Comparison of ENCODE assay signal across 25 cellular contexts in the genomic region with DNA sequence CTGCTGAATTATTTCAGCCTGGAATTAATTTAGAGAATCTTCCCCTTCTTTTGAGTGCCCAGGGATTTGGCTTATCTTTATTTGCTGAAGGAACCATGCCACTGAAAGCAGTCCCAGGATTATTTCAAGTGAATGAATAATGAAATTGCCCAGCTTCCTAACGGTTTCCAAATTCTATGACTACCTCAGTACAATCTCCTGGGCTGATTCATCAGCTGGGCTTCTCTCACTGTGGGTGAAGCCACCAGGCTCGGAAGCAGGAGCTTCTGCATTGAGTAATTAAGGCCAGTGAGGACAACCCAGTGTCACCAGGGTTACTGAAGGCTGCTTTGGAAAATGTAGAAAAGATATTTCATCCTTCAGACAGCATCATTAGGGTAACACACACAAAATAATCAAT.
DNase-seq lines count a peak whose midpoint lies in the region; ATAC-seq, FAIRE-seq and TF ChIP-seq lines count a peak whose summit lies in the region.
"Had no signal": no experiment of that assay in that cellular context is flagged by ENCODE, and none has a peak within 500 bp of the region (broad histone marks: within the 10 kb centered on the region; RNA-seq: fewer than 3 reads in every experiment).

No MANE protein-coding gene starts in this region.

- intact Hi-C loops in activated CD4-positive, alpha-beta T cell treated with anti-CD3 and anti-CD28 coated beads for 36 hours (cut with DNase I, micrococcal nuclease): no loop called here

- POLR2A ChIA-PET in activated CD4-positive, alpha-beta T cell treated with anti-CD3 and anti-CD28 coated beads for 36 hours (lab: Charles Lee): no interaction called here

- no peaks in the 10 kb centered on the region for H3K36me3 Mint-ChIP-seq in activated CD4-positive, alpha-beta T cell treated with anti-CD3 and anti-CD28 coated beads for 36 hours (ENCODE audit: low read depth)
- H3K36me3 Mint-ChIP-seq: type B pancreatic cell had no signal

- no peaks in the 10 kb centered on the region for H3K9me3 Mint-ChIP-seq in activated CD4-positive, alpha-beta T cell treated with anti-CD3 and anti-CD28 coated beads for 36 hours (ENCODE audit: low read depth)
- H3K9me3 Mint-ChIP-seq: type B pancreatic cell had no signal

- H3K4me3 Mint-ChIP-seq in activated CD4-positive, alpha-beta T cell treated with anti-CD3 and anti-CD28 coated beads for 36 hours: no peak overlapping the region
- H3K4me3 Mint-ChIP-seq: activated CD8-positive, alpha-beta T cell treated with anti-CD3 and anti-CD28 coated beads, Interleukin-2, amount 10 ng/mL, durations not matched to agents 7 days and 5 days; B cell; nephron progenitor cell; type B pancreatic cell had no signal

- H3K4me3 ChIP-seq in epithelial cell of esophagus (ENCODE audit: low read length): no peak overlapping the region
- H3K4me3 ChIP-seq: K562, prostate gland, stomach had no signal

- H3K27me3 Mint-ChIP-seq in activated CD4-positive, alpha-beta T cell treated with anti-CD3 and anti-CD28 coated beads for 36 hours: no peaks in the 10 kb centered on the region
- H3K27me3 Mint-ChIP-seq: type B pancreatic cell had no signal

- peak; percentile 89 for FAIRE-seq in RCC 7860 (lab: Jason Lieb, UNC)
- FAIRE-seq: GM18507, K562 had no signal

- H3K4me1 Mint-ChIP-seq in activated CD4-positive, alpha-beta T cell treated with anti-CD3 and anti-CD28 coated beads for 36 hours: no peaks in the 10 kb centered on the region
- H3K4me1 Mint-ChIP-seq: B cell had no signal

- no peak overlapping the region for H3K27ac Mint-ChIP-seq in activated CD4-positive, alpha-beta T cell treated with anti-CD3 and anti-CD28 coated beads for 36 hours
- H3K27ac Mint-ChIP-seq: activated CD8-positive, alpha-beta T cell treated with anti-CD3 and anti-CD28 coated beads, Interleukin-2, amount 10 ng/mL, durations not matched to agents 7 days and 5 days; B cell; nephron progenitor cell; type B pancreatic cell had no signal

- CTCF ChIA-PET in activated CD4-positive, alpha-beta T cell treated with anti-CD3 and anti-CD28 coated beads for 36 hours (lab: Charles Lee): no interaction called here

- DNase-seq in EH (ENCODE audit: low read depth) (peak; percentile 51), RCC 7860 (ENCODE audit: low spot score) (peak; percentile 85), epithelial cell of esophagus (ENCODE audit: low read depth) (peak; percentile 44), omental fat pad (ENCODE audit: low spot score) (no peak), GOT3 (lab: John Stamatoyannopoulos, UW) (no peak), NCI-H2029 (lab: John Stamatoyannopoulos, UW) (no peak)
- no peak for DNase-seq in activated CD4-positive, alpha-beta T cell treated with anti-CD3 and anti-CD28 coated beads for 36 hours
- DNase-seq: activated CD8-positive, alpha-beta T cell treated with anti-CD3 and anti-CD28 coated beads, Interleukin-2, amount 10 ng/mL, durations not matched to agents 7 days and 5 days; activated naive CD4-positive, alpha-beta T cell; activated T-cell treated with anti-CD3 and anti-CD28 coated beads, Interleukin-2, amount 50 U/mL, for 1 hour; Caco-2; effector CD4-positive, alpha-beta T cell; EL; NCI-H187 treated with DMSO at 0.1 percent for 48 hours; NCI-H446 treated with DMSO at 0.1 percent for 48 hours; nephron progenitor cell; stimulated activated CD4-positive, alpha-beta T cell treated with anti-CD3 and anti-CD28 coated beads, Interleukin-4, amount 100 ng/mL, for 1 hour; stomach had no signal

- ATAC-seq in omental fat pad (ENCODE audit: low FRiP score) (peak; percentile 83), HG03039 (IDR thresholded peaks at IDR 0.05; ENCODE audit: unreplicated experiment) (no peak)
- no peak for ATAC-seq in activated CD4-positive, alpha-beta T cell treated with anti-CD3 and anti-CD28 coated beads for 36 hours
- ATAC-seq: activated CD4-positive, CD25-positive, alpha-beta regulatory T cell treated with anti-CD3 and anti-CD28 coated beads, Interleukin-2, amount 50 U/mL, for 24 hours; activated CD8-positive, alpha-beta T cell treated with anti-CD3 and anti-CD28 coated beads, Interleukin-2, amount 10 ng/mL, durations not matched to agents 7 days and 5 days; K562 had no signal

- TF ChIP-seq CTCF in epithelial cell of esophagus (IDR thresholded peaks at IDR 0.05; ENCODE audit: insufficient read depth, low read depth, low read length, missing control alignments) (no peak), omental fat pad (IDR thresholded peaks at IDR 0.05) (no peak)

Comparison
In these comparisons a context has a peak if more than half of its experiments do, and no peak if none do; other contexts are left out.
1. DNase-seq: peak in EH (single experiment), RCC 7860 (single experiment) and epithelial cell of esophagus (single experiment); none in omental fat pad (single experiment), activated CD4-positive, alpha-beta T cell treated with anti-CD3 and anti-CD28 coated beads for 36 hours (single experiment), GOT3 (single experiment) and NCI-H2029 (single experiment).